9 cellular contexts compared by ENCODE assay signal in the genomic region with DNA sequence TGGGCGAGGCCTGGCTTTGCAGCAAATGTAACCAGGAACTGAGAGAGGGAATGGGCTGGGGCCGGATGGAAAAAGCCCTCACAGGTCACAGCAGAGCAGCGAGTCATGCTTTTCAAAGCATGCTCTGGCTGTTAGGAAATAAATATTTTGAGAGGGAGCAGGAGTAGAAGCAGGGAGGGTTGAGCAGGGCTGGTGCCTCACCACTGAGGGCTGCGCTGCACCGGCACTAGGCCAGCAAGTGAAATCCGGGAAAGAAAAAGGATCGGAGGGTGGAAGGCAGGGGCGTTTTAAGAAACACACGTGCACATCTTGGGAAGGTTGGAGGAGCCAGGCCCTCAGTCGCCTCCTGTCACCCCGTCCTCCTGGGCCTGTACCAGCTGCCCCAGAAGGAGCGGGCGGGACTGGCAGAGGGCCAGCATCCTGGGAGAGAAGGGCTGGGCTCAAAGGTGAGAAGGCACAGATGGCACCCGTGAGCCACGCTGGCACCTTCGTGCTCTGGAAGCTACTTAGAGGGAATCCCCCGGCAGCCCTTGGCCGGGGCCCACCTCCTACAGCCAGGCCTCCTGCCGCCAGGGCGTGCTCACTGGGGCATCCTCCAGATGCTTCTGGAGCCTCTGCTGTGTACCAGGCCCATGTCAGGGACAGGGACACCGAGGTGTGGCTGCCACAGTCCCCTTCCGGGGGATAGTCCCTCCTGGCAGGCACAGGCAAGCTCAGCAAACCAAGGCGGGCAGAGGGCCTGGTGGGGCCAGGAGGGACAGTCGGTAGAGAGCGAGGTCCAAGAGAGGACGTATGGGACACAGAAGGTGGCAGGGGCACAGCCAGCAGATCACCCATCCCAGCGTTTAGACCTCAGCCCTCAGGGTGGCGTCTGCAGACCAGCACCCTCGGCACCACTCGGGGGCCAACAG.
DNase-seq lines count a peak whose midpoint lies in the region; TF ChIP-seq lines count a peak whose summit lies in the region.
"Had no signal": no experiment of that assay in that cellular context is flagged by ENCODE, and none has a peak within 500 bp of the region (broad histone marks: within the 10 kb centered on the region; RNA-seq: fewer than 3 reads in every experiment).

No MANE protein-coding gene starts in this region.

- H3K27me3 ChIP-seq in esophagus muscularis mucosa: no peaks in the 10 kb centered on the region
- no peaks in the 10 kb centered on the region for H3K27me3 ChIP-seq in trophoblast cell (ENCODE audit: insufficient read depth, low read length)
- H3K27me3 ChIP-seq in A673 (replicated peaks; ENCODE audit: insufficient read depth, low read depth, low read length, poor library complexity): no peaks in the 10 kb centered on the region

- peak overlapping the region; percentile 17 for H2AFZ ChIP-seq in trophoblast cell (ENCODE audit: insufficient read depth, low read length, poor library complexity)

- POLR2A ChIA-PET in A673 (lab: Charles Lee; ENCODE audit: low non-redundant PET): interaction anchor here (0.7 kb wide), 1 partner anchor 87 kb away, joined by 3 read pairs; no protein-coding TSS in a partner anchor

- no TSS peak for BruUV-seq in A673 (replicated peaks; lab: Mats Ljungman, UMichigan)

- peaks cover 34% of the 10 kb centered on the region for H3K4me1 Mint-ChIP-seq in HFFc6 (ENCODE audit: low read depth)

- H2AK5ac ChIP-seq in trophoblast cell (ENCODE audit: low read length): peak overlapping the region; percentile 84

- peaks cover 25% of the 10 kb centered on the region for H3K36me3 Mint-ChIP-seq in HFFc6 (ENCODE audit: low read depth)

- peak overlapping the region; percentile 65 for H3K14ac ChIP-seq in trophoblast cell (ENCODE audit: low read length)

- peak; percentile 24 for DNase-seq in DMS79 (lab: John Stamatoyannopoulos, UW)
- peak; percentile 72 for DNase-seq in NCI-H446 treated with DMSO at 0.1 percent for 48 hours (lab: John Stamatoyannopoulos, UW)
- no peak for DNase-seq in esophagus muscularis mucosa (ENCODE audit: extremely low spot score)
- no peak for DNase-seq in trophoblast cell
- DNase-seq in HFFc6: no peak
- DNase-seq in A673 (ENCODE audit: low spot score): no peak
- DNase-seq in activated CD8-positive, alpha-beta memory T cell treated with anti-CD3 and anti-CD28 coated beads for 24 hours: no peak
- DNase-seq in activated CD4-positive, alpha-beta T cell treated with anti-CD3 and anti-CD28 coated beads, Interleukin-2, amount 50 U/mL, for 1 hour: no peak
- DNase-seq: T1000 had no signal

- no peak overlapping the region for H2BK5ac ChIP-seq in trophoblast cell (ENCODE audit: low read depth, low read length, poor library complexity)

- no peak overlapping the region for H3K27ac Mint-ChIP-seq in HFFc6

- peak overlapping the region; percentile 69 for H4K91ac ChIP-seq in trophoblast cell (ENCODE audit: low read depth, low read length)

- CTCF ChIA-PET in A673 (lab: Charles Lee): no interaction called here

- H3K27me3 Mint-ChIP-seq in HFFc6 (ENCODE audit: insufficient read depth): peaks cover 7% of the 10 kb centered on the region; the same call in 1 of the 2 replicates

- H3K9me3 ChIP-seq in esophagus muscularis mucosa (no peaks in the 10 kb centered on the region), trophoblast cell (ENCODE audit: insufficient read depth, low read depth, low read length) (no peaks in the 10 kb centered on the region), A673 (ENCODE audit: low read depth, low read length, poor library complexity, severe bottlenecking) (no peaks in the 10 kb centered on the region)

- no peak for TF ChIP-seq EP300 in esophagus muscularis mucosa (IDR thresholded peaks at IDR 0.05)

- peak overlapping the region in 3 of 4 donors; percentile 44 to 69 (median 57) for H3K27ac ChIP-seq in esophagus muscularis mucosa (replicated peaks in 1 of 4)
- peak overlapping the region; percentile 28 for H3K27ac ChIP-seq in trophoblast cell (ENCODE audit: low read depth, low read length)
- no peak overlapping the region for H3K27ac ChIP-seq in A673 (ENCODE audit: low read depth, low read length, poor library complexity, severe bottlenecking)

- H3K36me3 ChIP-seq in esophagus muscularis mucosa: peaks cover 24 to 74% (median 63%) of the 10 kb centered on the region in 4 donors
- peaks cover 58 to 62% of the 10 kb centered on the region in 2 experiments for H3K36me3 ChIP-seq in trophoblast cell (ENCODE audit: control insufficient read depth in 1 of 2, insufficient read depth in 2 of 2, low read length in 2 of 2)
- H3K36me3 ChIP-seq in A673 (ENCODE audit: insufficient read depth, low read length, poor library complexity, severe bottlenecking): peaks cover 10% of the 10 kb centered on the region

- H3K18ac ChIP-seq in trophoblast cell (ENCODE audit: low read length): peak overlapping the region; percentile 73

- H3K9me3 Mint-ChIP-seq in HFFc6: no peaks in the 10 kb centered on the region

- WGBS in esophagus muscularis mucosa: 78% methylated on average over 24 of the region's 30 CpGs
- WGBS in trophoblast cell (ENCODE audit: extremely low coverage, insufficient coverage, insufficient read length): no CpG with 5 or more reads among the region's 30 CpGs

- H3K4me2 ChIP-seq in trophoblast cell (ENCODE audit: low read length): no peak overlapping the region

- H3K4me1 ChIP-seq in esophagus muscularis mucosa (peaks cover 0 to 40% (median 37%) of the 10 kb centered on the region in 4 donors), trophoblast cell (ENCODE audit: control insufficient read depth in 1 of 2, insufficient read depth in 2 of 2, low read length in 2 of 2) (peaks cover 35 to 43% of the 10 kb centered on the region in 2 experiments), A673 (ENCODE audit: insufficient read depth, low read length, poor library complexity, severe bottlenecking) (no peaks in the 10 kb centered on the region)

- no peak overlapping the region for H3K4me3 Mint-ChIP-seq in HFFc6

- intact Hi-C loops in esophagus muscularis mucosa (cut with DNase I): no loop called here
- intact Hi-C loops in A673 (cut with micrococcal nuclease; ENCODE audit: unreplicated experiment): no loop called here

- H3K4me3 ChIP-seq in esophagus muscularis mucosa (no peak overlapping the region), trophoblast cell (ENCODE audit: low read depth, low read length) (no peak overlapping the region), A673 (ENCODE audit: low read depth, low read length, poor library complexity, severe bottlenecking) (no peak overlapping the region)

- peak overlapping the region; percentile 35 for H2BK120ac ChIP-seq in trophoblast cell (ENCODE audit: insufficient read depth, low read length, poor library complexity)

- H4K12ac ChIP-seq in trophoblast cell (ENCODE audit: low read depth, low read length): no peak overlapping the region

- H3K79me1 ChIP-seq in trophoblast cell (ENCODE audit: low read length): peaks cover 25% of the 10 kb centered on the region

- peak overlapping the region; percentile 33 for H2BK12ac ChIP-seq in trophoblast cell (ENCODE audit: low read length)

- no peak overlapping the region for H3K9ac ChIP-seq in trophoblast cell (ENCODE audit: low read length)

- H3K23ac ChIP-seq in trophoblast cell (ENCODE audit: low read length): no peak overlapping the region

- TF ChIP-seq CTCF in esophagus muscularis mucosa (IDR thresholded peaks at IDR 0.05): no peak
- TF ChIP-seq CTCF in HFFc6 (IDR thresholded peaks at IDR 0.05): no peak
- no peak for TF ChIP-seq CTCF in A673 (conservative IDR thresholded peaks at IDR 0.05; ENCODE audit: low read depth, low read length)

- no peak for TF ChIP-seq POLR2A in esophagus muscularis mucosa (IDR thresholded peaks at IDR 0.05; ENCODE audit: low read depth)

- no peak overlapping the region for H3K4ac ChIP-seq in trophoblast cell (ENCODE audit: low read depth, low read length)

- no peaks in the 10 kb centered on the region for H3K79me2 ChIP-seq in trophoblast cell (ENCODE audit: control insufficient read depth, insufficient read depth, low read length, poor library complexity)

- H4K8ac ChIP-seq in trophoblast cell (ENCODE audit: low read depth, low read length): peak overlapping the region; percentile 6

Comparison
In these comparisons a context has a peak if more than half of its experiments do, and no peak if none do; other contexts are left out.
1. DNase-seq: peak in DMS79 (single experiment) and NCI-H446 treated with DMSO at 0.1 percent for 48 hours (single experiment); none in esophagus muscularis mucosa (single experiment), trophoblast cell (0 of 2), HFFc6 (single experiment), A673 (single experiment), activated CD8-positive, alpha-beta memory T cell treated with anti-CD3 and anti-CD28 coated beads for 24 hours (single experiment) and activated CD4-positive, alpha-beta T cell treated with anti-CD3 and anti-CD28 coated beads, Interleukin-2, amount 50 U/mL, for 1 hour (single experiment).